Comparison of ENCODE assay signal across 8 cellular contexts in genomic region chr3:9808345-9809037, GRCh38. TPM values are rescaled to one million over a fixed set of nuclear protein-coding genes. Genes with fewer than 3 reads are reported as not detected.
A peak's percentile ranks its signal among the peaks of the same experiment; 100 is the strongest.
DNase-seq lines count a peak whose midpoint lies in the region; ATAC-seq and TF ChIP-seq lines count a peak whose summit lies in the region.

No MANE protein-coding gene starts in this region.

- POLR2A ChIA-PET in activated CD8-positive, alpha-beta T cell treated with anti-CD3 and anti-CD28 coated beads for 36 hours (lab: Charles Lee): interaction anchor here (0.7 to 2.7 kb wide), 11 partner anchors 9 to 176 kb away, joined by 3 to 15 read pairs (median 3); partner anchors contain the start of genes ARPC4, RPUSD3 and TADA3

- no peak for TF ChIP-seq POLR2A in prostate gland (IDR thresholded peaks at IDR 0.05)

- no peak overlapping the region for H3K4me3 Mint-ChIP-seq in HFFc6
- peak overlapping the region; percentile 75 for H3K4me3 Mint-ChIP-seq in activated CD8-positive, alpha-beta T cell treated with anti-CD3 and anti-CD28 coated beads for 36 hours

- H3K27ac Mint-ChIP-seq in HFFc6: peak overlapping the region; percentile 97
- H3K27ac Mint-ChIP-seq in activated CD8-positive, alpha-beta T cell treated with anti-CD3 and anti-CD28 coated beads for 36 hours: peak overlapping the region; percentile 90

- no peaks in the 10 kb centered on the region for H3K27me3 ChIP-seq in prostate gland (replicated peaks; ENCODE audit: insufficient read depth)

- H3K4me1 ChIP-seq in prostate gland (replicated peaks): no peaks in the 10 kb centered on the region

- H3K9me3 Mint-ChIP-seq in HFFc6: no peaks in the 10 kb centered on the region
- no peaks in the 10 kb centered on the region for H3K9me3 Mint-ChIP-seq in activated CD8-positive, alpha-beta T cell treated with anti-CD3 and anti-CD28 coated beads for 36 hours

- H3K4me1 Mint-ChIP-seq in HFFc6 (ENCODE audit: low read depth): peaks cover 49% of the 10 kb centered on the region
- peaks cover 42% of the 10 kb centered on the region for H3K4me1 Mint-ChIP-seq in activated CD8-positive, alpha-beta T cell treated with anti-CD3 and anti-CD28 coated beads for 36 hours (ENCODE audit: low read depth)

- ATAC-seq in activated CD8-positive, alpha-beta T cell treated with anti-CD3 and anti-CD28 coated beads for 36 hours: peak; percentile 81

- peak; percentile 5 for DNase-seq in NCI-H1694 (lab: John Stamatoyannopoulos, UW)
- DNase-seq in NCI-H1694 treated with DMSO at 0.1 percent for 48 hours (lab: John Stamatoyannopoulos, UW): no peak
- DNase-seq in HFFc6: peak; percentile 50
- DNase-seq in NCI-H345 treated with DMSO at 0.1 percent for 48 hours (lab: John Stamatoyannopoulos, UW; ENCODE audit: unreplicated experiment): peak; percentile 31
- peak; percentile 79 for DNase-seq in activated CD8-positive, alpha-beta T cell treated with anti-CD3 and anti-CD28 coated beads for 36 hours
- DNase-seq in epithelial cell of esophagus (ENCODE audit: low read depth): peak; percentile 57
- DNase-seq in prostate gland (ENCODE audit: low spot score): no peak
- DNase-seq in mucosa of gallbladder (ENCODE audit: low spot score): no peak

- intact Hi-C loops in activated CD8-positive, alpha-beta T cell treated with anti-CD3 and anti-CD28 coated beads for 36 hours (cut with micrococcal nuclease): no loop called here
- intact Hi-C loops in prostate gland (cut with DNase I): no loop called here

- 71% methylated on average over 7 of the region's 7 CpGs for WGBS in prostate gland

- CTCF ChIA-PET in activated CD8-positive, alpha-beta T cell treated with anti-CD3 and anti-CD28 coated beads for 36 hours (lab: Charles Lee): interaction anchor here (1.0 to 3.2 kb wide), 11 partner anchors 9 to 305 kb away, joined by 3 to 12 read pairs (median 5); partner anchors contain the start of genes ARPC4 and RPUSD3

- H3K36me3 ChIP-seq in prostate gland: no peaks in the 10 kb centered on the region

- peaks cover 2% of the 10 kb centered on the region for H3K27me3 Mint-ChIP-seq in HFFc6 (ENCODE audit: insufficient read depth)
- H3K27me3 Mint-ChIP-seq in activated CD8-positive, alpha-beta T cell treated with anti-CD3 and anti-CD28 coated beads for 36 hours: no peaks in the 10 kb centered on the region

- no peaks in the 10 kb centered on the region for H3K9me3 ChIP-seq in prostate gland

- H3K36me3 Mint-ChIP-seq in HFFc6 (ENCODE audit: low read depth): peaks cover 22% of the 10 kb centered on the region
- peaks cover 61% of the 10 kb centered on the region for H3K36me3 Mint-ChIP-seq in activated CD8-positive, alpha-beta T cell treated with anti-CD3 and anti-CD28 coated beads for 36 hours (ENCODE audit: low read depth)

- H3K27ac ChIP-seq in prostate gland: peak overlapping the region; percentile 91 to 98

- TF ChIP-seq CTCF in HFFc6 (IDR thresholded peaks at IDR 0.05) (peak; percentile 66), epithelial cell of esophagus (IDR thresholded peaks at IDR 0.05; ENCODE audit: insufficient read depth, low read depth, low read length, missing control alignments) (peak; percentile 33), prostate gland (IDR thresholded peaks at IDR 0.05) (no peak)
- peak; percentile 55 for TF ChIP-seq CTCF in activated CD8-positive, alpha-beta T cell treated with anti-CD3 and anti-CD28 coated beads for 36 hours (IDR thresholded peaks at IDR 0.05)

- H3K4me3 ChIP-seq in epithelial cell of esophagus (ENCODE audit: low read length) (no peak overlapping the region), prostate gland (no peak overlapping the region)

RNA-seq across cellular contexts. Expression of gene TTLL3, which starts 1.6 kb away (rescaled TPM):
- total RNA-seq in HFFc6 (2021; fragmentation: NEBNext Ultra II Directional; extraction: Animal tissue kit (Norgen Biotek cat#: 25700)): 10 to 100 TPM; 14.1 to 20.5 (median 16.0) TPM
- total RNA-seq in activated CD8-positive, alpha-beta T cell treated with anti-CD3 and anti-CD28 coated beads for 36 hours: 10 to 100 TPM; 52.4 to 61.1 TPM
- total RNA-seq in prostate gland (10 to 100 TPM; 40.7 to 69.0 TPM), mucosa of gallbladder (62.8 TPM)

RNA-seq across cellular contexts. Expression of gene ARPC4, which starts 15.6 kb away (rescaled TPM):
- 100 to 1,000 TPM; 252 to 303 (median 266) TPM for total RNA-seq in HFFc6 (2021; fragmentation: NEBNext Ultra II Directional; extraction: Animal tissue kit (Norgen Biotek cat#: 25700))
- total RNA-seq in activated CD8-positive, alpha-beta T cell treated with anti-CD3 and anti-CD28 coated beads for 36 hours: 100 to 1,000 TPM; 205 to 208 TPM
- total RNA-seq in prostate gland (100 to 1,000 TPM; 121 to 152 TPM), mucosa of gallbladder (137 TPM)

RNA-seq across cellular contexts. Expression of gene TADA3, which starts 16.2 kb away (rescaled TPM):
- 10 to 100 TPM; 69.2 to 84.9 (median 77.0) TPM for total RNA-seq in HFFc6 (2021; fragmentation: NEBNext Ultra II Directional; extraction: Animal tissue kit (Norgen Biotek cat#: 25700))
- 10 to 100 TPM; 57.5 to 58.3 TPM for total RNA-seq in activated CD8-positive, alpha-beta T cell treated with anti-CD3 and anti-CD28 coated beads for 36 hours
- total RNA-seq in prostate gland (100 to 1,000 TPM; 130 to 131 TPM), mucosa of gallbladder (63.3 TPM)

RNA-seq across cellular contexts. Expression of gene RPUSD3, which starts 35.3 kb away (rescaled TPM):
- 10 to 100 TPM; 35.4 to 42.3 (median 38.2) TPM for total RNA-seq in HFFc6 (2021; fragmentation: NEBNext Ultra II Directional; extraction: Animal tissue kit (Norgen Biotek cat#: 25700))
- total RNA-seq in activated CD8-positive, alpha-beta T cell treated with anti-CD3 and anti-CD28 coated beads for 36 hours: 10 to 100 TPM; 78.8 to 83.5 TPM
- total RNA-seq in prostate gland (10 to 100 TPM; 40.9 to 44.6 TPM), mucosa of gallbladder (37.5 TPM)

RNA-seq across cellular contexts. Expression of gene CAMK1, which starts 38.7 kb away (rescaled TPM):
- total RNA-seq in HFFc6 (2021; fragmentation: NEBNext Ultra II Directional; extraction: Animal tissue kit (Norgen Biotek cat#: 25700)): 10 to 100 TPM; 22.1 to 33.0 (median 28.8) TPM
- 10 to 100 TPM; 41.7 to 45.7 TPM for total RNA-seq in activated CD8-positive, alpha-beta T cell treated with anti-CD3 and anti-CD28 coated beads for 36 hours
- total RNA-seq in prostate gland (100 to 1,000 TPM in 1 of 2 donors, 10 to 100 TPM in 1; 74.4 to 167 TPM), mucosa of gallbladder (30.6 TPM)

Comparison
In these comparisons a context has a peak if more than half of its experiments do, and no peak if none do; other contexts are left out.
1. DNase-seq: peak in NCI-H1694 (single experiment), HFFc6 (single experiment), NCI-H345 treated with DMSO at 0.1 percent for 48 hours (single experiment), activated CD8-positive, alpha-beta T cell treated with anti-CD3 and anti-CD28 coated beads for 36 hours (single experiment) and epithelial cell of esophagus (single experiment); none in NCI-H1694 treated with DMSO at 0.1 percent for 48 hours (single experiment), prostate gland (single experiment) and mucosa of gallbladder (single experiment).
2. CTCF ChIP-seq: peak in HFFc6 (single experiment), activated CD8-positive, alpha-beta T cell treated with anti-CD3 and anti-CD28 coated beads for 36 hours (single experiment) and epithelial cell of esophagus (single experiment); none in prostate gland (0 of 4).